Comparison of ENCODE assay signal across 14 cellular contexts in the genomic region with DNA sequence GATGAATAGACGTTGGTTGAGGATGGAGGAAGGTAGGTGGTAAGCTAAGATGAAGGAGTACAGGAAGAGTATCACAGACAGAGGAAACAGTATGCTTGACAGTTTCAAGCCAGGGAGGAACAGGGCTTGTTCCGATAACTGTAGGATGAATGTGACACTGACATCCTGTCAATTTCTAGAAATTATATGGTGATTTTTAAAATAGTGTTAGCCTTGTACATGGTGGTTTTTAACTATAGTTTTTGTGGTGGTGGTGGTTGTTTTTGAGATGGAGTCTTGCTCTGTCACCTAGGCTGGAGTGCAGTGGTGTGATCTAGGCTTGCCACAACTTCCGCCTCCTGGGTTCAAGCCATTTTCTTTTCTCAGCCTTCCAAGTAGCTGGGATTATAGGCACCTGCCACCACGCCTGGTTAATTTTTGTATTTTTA.
DNase-seq lines count a peak whose midpoint lies in the region; ATAC-seq, FAIRE-seq and TF ChIP-seq lines count a peak whose summit lies in the region.
"Had no signal": no experiment of that assay in that cellular context is flagged by ENCODE, and none has a peak within 500 bp of the region (broad histone marks: within the 10 kb centered on the region; RNA-seq: fewer than 3 reads in every experiment).

No MANE protein-coding gene starts in this region.

- peaks cover 0 to 1% (median 0%) of the 10 kb centered on the region in 7 donors for H3K9me3 Mint-ChIP-seq in CD4-positive, CD25-positive, alpha-beta regulatory T cell
- no peaks in the 10 kb centered on the region for H3K9me3 Mint-ChIP-seq in activated CD8-positive, alpha-beta T cell treated with anti-CD3 and anti-CD28 coated beads, Interleukin-2, amount 10 ng/mL, durations not matched to agents 7 days and 5 days (ENCODE audit: insufficient read depth)

- POLR2A ChIA-PET in activated CD8-positive, alpha-beta T cell treated with anti-CD3 and anti-CD28 coated beads, Interleukin-2, amount 10 ng/mL, durations not matched to agents 7 days and 5 days (lab: Charles Lee), result interaction anchor here (0.8 to 1.7 kb wide), 2 partner anchors 25 to 93 kb away, joined by 4 to 6 read pairs; a partner anchor contains a TSS

- no peaks in the 10 kb centered on the region for H4K20me1 ChIP-seq in GM23248 (ENCODE audit: insufficient read depth)

- H3K4me1 ChIP-seq in CD4-positive, CD25-positive, alpha-beta regulatory T cell (ENCODE audit: control insufficient read depth, insufficient read depth, low read length, poor library complexity, severe bottlenecking), result peaks cover 45% of the 10 kb centered on the region
- peaks cover 70% of the 10 kb centered on the region for H3K4me1 ChIP-seq in GM23248 (ENCODE audit: insufficient read depth)
- H3K4me1 ChIP-seq in mucosa of descending colon (ENCODE audit: low read depth), result peaks cover 34% of the 10 kb centered on the region
- H3K4me1 ChIP-seq in adrenal gland (replicated peaks in 1 of 2), result peaks cover 21 to 76% of the 10 kb centered on the region in 2 donors

- H3K4me3 ChIP-seq in CD4-positive, CD25-positive, alpha-beta regulatory T cell (ENCODE audit: low read depth, low read length), result peak overlapping the region; percentile 48
- no peak overlapping the region for H3K4me3 ChIP-seq in GM23248
- no peak overlapping the region for H3K4me3 ChIP-seq in mucosa of descending colon
- H3K4me3 ChIP-seq in adrenal gland, result no peak overlapping the region
- H3K4me3 ChIP-seq: cardiac muscle cell had no signal

- no peaks in the 10 kb centered on the region for H3K27me3 Mint-ChIP-seq in CD4-positive, CD25-positive, alpha-beta regulatory T cell
- H3K27me3 Mint-ChIP-seq in activated CD8-positive, alpha-beta T cell treated with anti-CD3 and anti-CD28 coated beads, Interleukin-2, amount 10 ng/mL, durations not matched to agents 7 days and 5 days (ENCODE audit: low read depth), result no peaks in the 10 kb centered on the region

- no peaks in the 10 kb centered on the region for H3K9me2 ChIP-seq in GM23248 (ENCODE audit: insufficient read depth)

- no peak overlapping the region for H3K4me2 ChIP-seq in GM23248 (ENCODE audit: unreplicated experiment)

- no peak for TF ChIP-seq POLR2A in adrenal gland (IDR thresholded peaks at IDR 0.05)

- H3K27ac ChIP-seq in CD4-positive, CD25-positive, alpha-beta regulatory T cell (ENCODE audit: insufficient read depth, low read length, poor library complexity, severe bottlenecking), result peak overlapping the region; percentile 44
- H3K27ac ChIP-seq in GM23248 (peak overlapping the region; percentile 97), adrenal gland (peak overlapping the region in 2 of 5 donors; percentile 16 to 92)
- H3K27ac ChIP-seq: cardiac muscle cell had no signal

- H3K4me1 Mint-ChIP-seq in CD4-positive, CD25-positive, alpha-beta regulatory T cell, result peaks cover 39 to 68% (median 56%) of the 10 kb centered on the region in 4 donors
- H3K4me1 Mint-ChIP-seq in activated CD8-positive, alpha-beta T cell treated with anti-CD3 and anti-CD28 coated beads, Interleukin-2, amount 10 ng/mL, durations not matched to agents 7 days and 5 days (ENCODE audit: low read depth), result peaks cover 50% of the 10 kb centered on the region

- no peaks in the 10 kb centered on the region for H3K27me3 ChIP-seq in CD4-positive, CD25-positive, alpha-beta regulatory T cell (ENCODE audit: control insufficient read depth, insufficient read depth, low read length)
- H3K27me3 ChIP-seq in GM23248 (replicated peaks; ENCODE audit: insufficient read depth) (no peaks in the 10 kb centered on the region), adrenal gland (no peaks in the 10 kb centered on the region)
- H3K27me3 ChIP-seq: cardiac muscle cell had no signal

- H3K27ac Mint-ChIP-seq in CD4-positive, CD25-positive, alpha-beta regulatory T cell, result peak overlapping the region in 1 of 3 donors; percentile 74
- peak overlapping the region; percentile 79 for H3K27ac Mint-ChIP-seq in activated CD8-positive, alpha-beta T cell treated with anti-CD3 and anti-CD28 coated beads, Interleukin-2, amount 10 ng/mL, durations not matched to agents 7 days and 5 days

- TF ChIP-seq CTCF in mucosa of descending colon (IDR thresholded peaks at IDR 0.05) (no peak), adrenal gland (IDR thresholded peaks at IDR 0.05) (no peak)

- peaks cover 25% of the 10 kb centered on the region for H3K36me3 Mint-ChIP-seq in CD4-positive, CD25-positive, alpha-beta regulatory T cell
- peaks cover 25% of the 10 kb centered on the region for H3K36me3 Mint-ChIP-seq in activated CD8-positive, alpha-beta T cell treated with anti-CD3 and anti-CD28 coated beads, Interleukin-2, amount 10 ng/mL, durations not matched to agents 7 days and 5 days (ENCODE audit: low read depth)

- H3K9me3 ChIP-seq in CD4-positive, CD25-positive, alpha-beta regulatory T cell (ENCODE audit: control insufficient read depth in 2 of 2, low read length in 2 of 2), result no peaks in the 10 kb centered on the region
- H3K9me3 ChIP-seq in GM23248 (ENCODE audit: low read depth) (no peaks in the 10 kb centered on the region), mucosa of descending colon (no peaks in the 10 kb centered on the region), adrenal gland (replicated peaks in 1 of 3) (no peaks in the 10 kb centered on the region)

- peak; percentile 51 to 72 for ATAC-seq in CD4-positive, CD25-positive, alpha-beta regulatory T cell (ENCODE audit: low read depth in 2 of 2)
- peak; percentile 74 for ATAC-seq in activated CD8-positive, alpha-beta T cell treated with anti-CD3 and anti-CD28 coated beads, Interleukin-2, amount 10 ng/mL, durations not matched to agents 7 days and 5 days
- ATAC-seq in mucosa of descending colon (peak; percentile 2), GM21723 (IDR thresholded peaks at IDR 0.05; ENCODE audit: unreplicated experiment) (no peak), GM19452 (IDR thresholded peaks at IDR 0.05; ENCODE audit: unreplicated experiment) (no peak)
- ATAC-seq: left ventricle myocardium superior, sciatic nerve had no signal

- H3K79me2 ChIP-seq in GM23248 (ENCODE audit: insufficient read depth), result peaks cover 93% of the 10 kb centered on the region

- H3F3A ChIP-seq in GM23248 (ENCODE audit: insufficient read depth), result peaks cover 75% of the 10 kb centered on the region

- FAIRE-seq in frontal cortex (lab: Jason Lieb, UNC), result no peak
- FAIRE-seq: GM12891, RCC 7860 had no signal

- no peak overlapping the region for H3K9ac ChIP-seq in GM23248

- 94 to 98% methylated on average over 4 of the region's 4 CpGs for WGBS in GM23248 (ENCODE audit: low coverage in 1 of 2, low lambda C conversion rate in 2 of 2, missing lambda C conversion rate in 2 of 2), 2 experiments
- WGBS in adrenal gland, 4 donors, result 78 to 89% (median 85%) methylated on average over 4 of the region's 4 CpGs

- DNase-seq in CD4-positive, CD25-positive, alpha-beta regulatory T cell, result peak in 1 of 3 donors; percentile 79
- DNase-seq in GM23248 (no peak), mucosa of descending colon (no peak), adrenal gland (no peak), frontal cortex (ENCODE audit: low spot score in 2 of 2) (no peak)
- peak; percentile 49 for DNase-seq in activated CD8-positive, alpha-beta T cell treated with anti-CD3 and anti-CD28 coated beads, Interleukin-2, amount 10 ng/mL, durations not matched to agents 7 days and 5 days
- DNase-seq: activated CD4-positive, CD25-positive, alpha-beta regulatory T cell treated with anti-CD3 and anti-CD28 coated beads, Interleukin-2, amount 50 U/mL, for 72 hours; left ventricle myocardium superior had no signal

- intact Hi-C loops in mucosa of descending colon (cut with DNase I, micrococcal nuclease) (no loop called here), adrenal gland (cut with DNase I) (no loop called here)

- no peak overlapping the region for H2AFZ ChIP-seq in GM23248

- CTCF ChIA-PET in activated CD8-positive, alpha-beta T cell treated with anti-CD3 and anti-CD28 coated beads, Interleukin-2, amount 10 ng/mL, durations not matched to agents 7 days and 5 days (lab: Charles Lee), result interaction anchor here (1.0 to 1.9 kb wide), 4 partner anchors 9 to 87 kb away, joined by 3 to 6 read pairs (median 4); no protein-coding TSS in a partner anchor

- no peaks in the 10 kb centered on the region for H3K36me3 ChIP-seq in CD4-positive, CD25-positive, alpha-beta regulatory T cell (ENCODE audit: control insufficient read depth, insufficient read depth, low read length)
- H3K36me3 ChIP-seq in GM23248 (ENCODE audit: low read depth) (peaks cover 8% of the 10 kb centered on the region; the same call in 1 of the 2 replicates), mucosa of descending colon (ENCODE audit: low read depth) (no peaks in the 10 kb centered on the region), adrenal gland (replicated peaks in 1 of 2) (peaks cover 0 to 6% of the 10 kb centered on the region in 2 donors)
- H3K36me3 ChIP-seq: cardiac muscle cell had no signal

- peak overlapping the region in 3 of 4 donors; percentile 0 to 54 (median 14) for H3K4me3 Mint-ChIP-seq in CD4-positive, CD25-positive, alpha-beta regulatory T cell
- H3K4me3 Mint-ChIP-seq in activated CD8-positive, alpha-beta T cell treated with anti-CD3 and anti-CD28 coated beads, Interleukin-2, amount 10 ng/mL, durations not matched to agents 7 days and 5 days, result no peak overlapping the region

- in situ Hi-C loops in GM23248 (cut with MboI), result no loop called here

Comparison
In these comparisons a context has a peak if more than half of its experiments do, and no peak if none do; other contexts are left out.
1. ATAC-seq: peak in CD4-positive, CD25-positive, alpha-beta regulatory T cell (2 of 2), activated CD8-positive, alpha-beta T cell treated with anti-CD3 and anti-CD28 coated beads, Interleukin-2, amount 10 ng/mL, durations not matched to agents 7 days and 5 days (single experiment) and mucosa of descending colon (single experiment); none in GM21723 (single experiment) and GM19452 (single experiment).